In the genomic region with DNA sequence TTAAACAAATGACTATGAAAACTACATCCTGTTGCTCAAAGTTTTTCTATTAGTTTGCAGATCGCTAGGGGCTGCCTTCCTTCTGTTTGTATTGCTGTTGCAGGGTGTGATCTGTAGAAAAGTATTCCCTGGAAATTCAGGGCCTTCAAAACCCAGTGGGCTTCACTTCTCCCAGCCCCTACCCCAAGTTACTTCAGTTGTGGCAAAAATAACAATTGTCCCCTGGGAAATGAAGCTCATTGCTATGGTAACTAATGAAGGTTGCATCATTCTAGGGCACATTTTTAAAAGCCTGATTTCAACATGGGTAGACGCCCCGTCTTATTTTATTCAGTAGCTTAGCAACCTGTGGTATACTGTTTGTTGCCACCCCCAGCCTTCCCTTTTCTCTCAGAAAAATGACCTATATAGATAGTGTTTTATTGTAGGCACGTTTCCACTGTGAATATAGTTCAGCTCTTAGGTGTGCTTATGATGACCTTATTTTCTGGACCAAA, we compare ENCODE assay signal across 8 cellular contexts.
DNase-seq lines count a peak whose midpoint lies in the region; ATAC-seq and TF ChIP-seq lines count a peak whose summit lies in the region.

No MANE protein-coding gene starts in this region.

- intact Hi-C loops in lower leg skin (cut with DNase I; ENCODE audit: low total_unique reads): no loop called here

- POLR2A ChIA-PET in activated naive CD8-positive, alpha-beta T cell treated with anti-CD3 and anti-CD28 coated beads, Interleukin-2, amount 10 ng/mL, durations not matched to agents 7 days and 5 days (lab: Charles Lee): interaction anchor here (1.0 to 1.9 kb wide), 4 partner anchors 10 to 368 kb away, joined by 3 to 13 read pairs (median 5); partner anchors contain the start of genes ALG11 and INTS6

- peak overlapping the region; percentile 47 for H3K27ac Mint-ChIP-seq in activated naive CD8-positive, alpha-beta T cell treated with anti-CD3 and anti-CD28 coated beads, Interleukin-2, amount 10 ng/mL, durations not matched to agents 7 days and 5 days

- H3K27ac ChIP-seq in iPS-20b (ENCODE audit: low read length): peak overlapping the region; percentile 6

- DNase-seq in GM12865 (ENCODE audit: low read depth) (peak; percentile 34), Kasumi-1 (lab: John Stamatoyannopoulos, UW) (peak; percentile 74 to 77), lower leg skin (ENCODE audit: low spot score in 2 of 2) (no peak), NCI-H2107 treated with DMSO at 0.1 percent for 48 hours (lab: John Stamatoyannopoulos, UW; ENCODE audit: unreplicated experiment) (no peak), iPS-NIHi11 (ENCODE audit: low spot score) (no peak)
- no peak for DNase-seq in activated naive CD8-positive, alpha-beta T cell treated with anti-CD3 and anti-CD28 coated beads, Interleukin-2, amount 10 ng/mL, durations not matched to agents 7 days and 5 days

- peak; percentile 52 for ATAC-seq in activated naive CD8-positive, alpha-beta T cell treated with anti-CD3 and anti-CD28 coated beads, Interleukin-2, amount 10 ng/mL, durations not matched to agents 7 days and 5 days (ENCODE audit: low read depth)
- no peak for ATAC-seq in GM21528 (IDR thresholded peaks at IDR 0.05; ENCODE audit: low FRiP score, unreplicated experiment)

- 15% methylated on average over 4 of the region's 4 CpGs for WGBS in lower leg skin, 2 donors

- TF ChIP-seq CTCF in GM12865 (IDR thresholded peaks at IDR 0.05; ENCODE audit: insufficient read depth, low read depth, low read length, missing control alignments) (no peak), lower leg skin (IDR thresholded peaks at IDR 0.05) (no peak)

- peaks cover 29% of the 10 kb centered on the region for H3K4me1 Mint-ChIP-seq in activated naive CD8-positive, alpha-beta T cell treated with anti-CD3 and anti-CD28 coated beads, Interleukin-2, amount 10 ng/mL, durations not matched to agents 7 days and 5 days

- no peaks in the 10 kb centered on the region for H3K27me3 Mint-ChIP-seq in activated naive CD8-positive, alpha-beta T cell treated with anti-CD3 and anti-CD28 coated beads, Interleukin-2, amount 10 ng/mL, durations not matched to agents 7 days and 5 days

- no peaks in the 10 kb centered on the region for H3K36me3 ChIP-seq in iPS-20b (ENCODE audit: insufficient read depth, low read depth, low read length)

- H3K36me3 Mint-ChIP-seq in activated naive CD8-positive, alpha-beta T cell treated with anti-CD3 and anti-CD28 coated beads, Interleukin-2, amount 10 ng/mL, durations not matched to agents 7 days and 5 days: peaks cover 11% of the 10 kb centered on the region

- H3K4me3 ChIP-seq in GM12865 (ENCODE audit: low read depth, low read length) (no peak overlapping the region), iPS-20b (ENCODE audit: low read length) (peak overlapping the region; percentile 44; the same call in 1 of the 2 replicates), lower leg skin (ENCODE audit: low read depth, poor library complexity, severe bottlenecking) (no peak overlapping the region)

- H3K4me3 Mint-ChIP-seq in activated naive CD8-positive, alpha-beta T cell treated with anti-CD3 and anti-CD28 coated beads, Interleukin-2, amount 10 ng/mL, durations not matched to agents 7 days and 5 days: peak overlapping the region; percentile 26

- no peaks in the 10 kb centered on the region for H3K9me3 Mint-ChIP-seq in activated naive CD8-positive, alpha-beta T cell treated with anti-CD3 and anti-CD28 coated beads, Interleukin-2, amount 10 ng/mL, durations not matched to agents 7 days and 5 days

- peak overlapping the region; percentile 78; the same call in 1 of the 2 replicates for H3K9ac ChIP-seq in iPS-20b (ENCODE audit: low read depth, low read length)

- H3K27me3 ChIP-seq in iPS-20b (ENCODE audit: insufficient read depth, low read length): no peaks in the 10 kb centered on the region

- H3K9me3 ChIP-seq in iPS-20b (ENCODE audit: insufficient read depth, low read depth, low read length): no peaks in the 10 kb centered on the region

- TF ChIP-seq POLR2A in lower leg skin (IDR thresholded peaks at IDR 0.05): no peak

- H3K4me1 ChIP-seq in iPS-20b (ENCODE audit: insufficient read depth, low read length): peaks cover 44% of the 10 kb centered on the region

Comparison
In these comparisons a context has a peak if more than half of its experiments do, and no peak if none do; other contexts are left out.
1. DNase-seq: peak in GM12865 (single experiment) and Kasumi-1 (2 of 2); none in activated naive CD8-positive, alpha-beta T cell treated with anti-CD3 and anti-CD28 coated beads, Interleukin-2, amount 10 ng/mL, durations not matched to agents 7 days and 5 days (single experiment), lower leg skin (0 of 2), NCI-H2107 treated with DMSO at 0.1 percent for 48 hours (single experiment) and iPS-NIHi11 (single experiment).